ENCODE assay signal across 1 cellular context in the genomic region with DNA sequence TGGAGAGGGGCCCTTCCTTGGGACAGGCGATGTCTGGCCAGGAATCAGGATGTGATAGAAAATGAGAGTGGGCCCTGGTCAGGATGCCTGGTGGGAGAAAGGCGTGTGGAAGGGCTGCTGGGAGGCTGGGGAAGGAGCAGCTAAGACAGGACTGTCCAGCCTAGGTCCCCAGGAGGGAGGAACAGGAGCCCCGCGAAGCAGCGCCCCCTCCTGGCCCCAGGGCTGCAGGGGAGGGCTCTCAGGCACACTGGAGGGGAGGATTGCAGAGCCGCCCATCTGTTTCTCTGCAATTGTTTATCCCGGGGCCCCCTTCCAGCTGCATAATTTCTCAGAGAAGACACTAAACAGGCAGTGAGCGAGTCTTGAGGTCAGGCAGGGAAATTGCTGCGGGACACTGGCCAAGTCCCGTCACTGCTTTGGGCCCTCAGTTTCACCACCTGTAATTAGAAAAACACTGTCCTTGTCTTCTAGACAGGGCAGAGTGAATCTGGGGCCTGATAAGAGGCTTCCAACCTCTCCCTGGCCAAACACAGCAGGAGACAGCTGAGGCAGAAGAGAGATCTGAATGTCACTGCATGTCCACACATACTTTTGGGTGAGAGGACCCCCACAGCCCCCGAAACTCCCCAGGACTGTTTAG.
TF ChIP-seq lines count a peak whose summit lies in the region.

No MANE protein-coding gene starts in this region.

TF ChIP-seq in WTC11, 78 proteins besides CTCF, POLR2A, EP300 and RAD21 (continued from another document):
- no peak for TF ChIP-seq TEAD4 (CRISPR knock-in tag; IDR thresholded peaks at IDR 0.05)
- TF ChIP-seq, protein P1, sequence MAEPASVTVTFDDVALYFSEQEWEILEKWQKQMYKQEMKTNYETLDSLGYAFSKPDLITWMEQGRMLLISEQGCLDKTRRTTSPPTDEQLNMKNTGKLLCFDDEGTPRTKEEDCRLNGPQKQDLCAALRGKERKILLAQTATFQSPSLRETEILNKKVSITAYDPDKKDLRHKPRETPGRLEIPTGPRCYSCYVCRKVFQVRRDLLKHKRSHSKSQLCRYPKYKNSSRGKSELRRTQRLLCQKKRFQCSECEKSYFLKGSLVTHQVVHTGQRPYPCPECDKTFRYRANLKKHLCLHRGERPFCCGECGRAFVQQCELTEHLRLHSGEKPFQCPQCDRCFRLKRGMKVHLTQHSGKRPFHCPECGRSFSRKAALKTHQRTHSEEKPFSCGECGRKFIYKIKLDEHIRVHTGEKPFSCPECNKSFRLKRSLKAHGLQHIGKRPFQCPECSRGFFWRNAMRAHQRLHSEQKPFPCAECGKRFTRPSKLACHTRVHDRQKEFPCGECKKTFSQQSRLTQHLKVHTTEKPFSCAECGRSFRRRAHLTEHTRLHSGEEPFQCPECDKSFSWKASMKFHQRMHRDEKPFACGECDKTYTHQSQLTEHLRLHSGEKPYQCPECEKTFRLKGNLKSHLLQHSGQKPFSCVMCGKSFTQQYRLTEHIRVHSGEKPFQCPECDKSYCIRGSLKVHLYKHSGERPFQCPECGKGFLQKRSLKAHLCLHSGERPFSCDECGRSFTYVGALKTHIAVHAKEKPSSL (CRISPR knock-in tag; conservative IDR thresholded peaks at IDR 0.05): no peak
